Comparison of ENCODE assay signal across 4 cellular contexts in the genomic region with DNA sequence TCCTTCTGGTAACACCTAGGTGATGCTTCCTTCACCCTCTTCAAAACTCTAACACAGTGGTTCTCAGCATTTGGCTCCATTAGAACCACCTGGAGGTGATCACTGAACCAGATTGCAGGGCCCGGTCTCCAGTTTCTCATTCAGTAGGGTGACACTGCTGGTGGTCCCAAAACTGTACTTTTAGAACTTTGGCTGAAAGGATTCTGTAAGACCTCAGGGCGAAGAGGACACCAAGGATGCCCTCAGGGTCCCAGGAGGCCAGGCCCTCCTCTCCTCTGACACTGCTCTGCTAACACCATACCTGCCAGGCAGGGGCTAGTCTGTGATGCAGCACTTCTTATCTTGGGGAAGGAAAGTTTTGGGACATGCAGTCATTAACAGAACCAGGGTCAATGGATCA. TPM values are rescaled to one million over a fixed set of nuclear protein-coding genes. Genes with fewer than 3 reads are reported as not detected.
"Had no signal": no experiment of that assay in that cellular context is flagged by ENCODE, and none has a peak within 500 bp of the region (broad histone marks: within the 10 kb centered on the region; RNA-seq: fewer than 3 reads in every experiment).

No MANE protein-coding gene starts in this region.

- H3K4me3 ChIP-seq: GM12878 had no signal

- ATAC-seq: GM12878 had no signal

- DNase-seq: GDM1, GF-D8 had no signal

RNA-seq across cellular contexts. Expression of a gene that starts 9.0 kb away (rescaled TPM):
- total RNA-seq: G401, GM12878 had no signal
- polyA plus RNA-seq: GM12878 had no signal
